8 cellular contexts compared by ENCODE assay signal in the genomic region with DNA sequence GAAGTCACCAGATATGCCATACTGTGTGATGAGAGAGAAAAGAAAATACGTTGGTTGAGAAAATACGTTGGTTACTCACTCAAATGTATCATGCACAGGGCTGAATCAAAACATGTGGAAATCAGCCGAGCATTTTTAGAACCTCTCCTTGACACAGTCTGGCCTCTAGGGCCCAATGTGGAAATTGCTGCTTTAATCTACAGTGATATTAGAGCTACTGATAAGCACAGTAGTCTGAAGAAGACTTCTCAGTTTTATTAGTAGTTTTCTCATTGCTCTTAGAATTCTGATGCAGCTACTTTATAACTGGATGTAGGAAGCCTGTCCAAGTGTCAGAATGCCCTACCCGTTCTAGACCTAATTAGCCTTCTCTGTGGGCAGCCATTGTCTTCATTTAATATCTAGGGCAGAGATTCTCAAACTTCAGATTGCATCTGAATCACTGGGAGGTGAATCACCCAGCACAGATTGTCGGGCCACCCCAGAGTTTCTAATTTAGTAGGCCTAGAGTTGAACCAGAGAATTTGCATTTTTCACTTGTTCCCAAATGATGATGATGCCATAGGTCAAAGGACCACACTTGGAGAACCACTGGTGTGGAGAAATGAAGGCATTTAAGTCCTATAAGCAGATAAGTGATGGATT.
DNase-seq lines count a peak whose midpoint lies in the region; ATAC-seq and TF ChIP-seq lines count a peak whose summit lies in the region.

No MANE protein-coding gene starts in this region.

- no peaks in the 10 kb centered on the region for H4K20me1 ChIP-seq in fibroblast of lung (ENCODE audit: control insufficient read depth, extremely low read depth, insufficient read depth, low read length)

- H3K27me3 ChIP-seq in right atrium auricular region: no peaks in the 10 kb centered on the region
- no peaks in the 10 kb centered on the region for H3K27me3 ChIP-seq in fibroblast of lung (ENCODE audit: control insufficient read depth, insufficient read depth, low read length)

- DNase-seq in Right ventricle myocardium superior (no peak), right atrium auricular region (ENCODE audit: low spot score) (no peak), HT-29 (ENCODE audit: low spot score) (peak; percentile 17), fibroblast of lung (ENCODE audit: low read depth in 2 of 2) (peak; percentile 24 to 73), DMS114 treated with DMSO at 0.1 percent for 48 hours (lab: John Stamatoyannopoulos, UW; ENCODE audit: unreplicated experiment) (no peak), NCI-H774 (lab: John Stamatoyannopoulos, UW) (no peak), inferior parietal cortex (ENCODE audit: extremely low spot score) (no peak)
- peak; percentile 18 for DNase-seq in stimulated activated naive CD8-positive, alpha-beta T cell treated with anti-CD3 and anti-CD28 coated beads, Interleukin-15, Interleukin-2, amounts not matched to agents 100 U/mL and 50 U/mL, for 24 hours

- intact Hi-C loops in Right ventricle myocardium superior (cut with DNase I): no loop called here

- no peak overlapping the region for H3K4me2 ChIP-seq in fibroblast of lung (ENCODE audit: extremely low read depth, insufficient read depth, low read length)

- H3K27ac ChIP-seq in right atrium auricular region (no peak overlapping the region), fibroblast of lung (ENCODE audit: insufficient read depth, low read length) (no peak overlapping the region)

- no peaks in the 10 kb centered on the region for H3K9me3 ChIP-seq in right atrium auricular region
- H3K9me3 ChIP-seq in fibroblast of lung (ENCODE audit: control insufficient read depth, insufficient read depth, low read depth, low read length): no peaks in the 10 kb centered on the region

- no peak overlapping the region for H2AFZ ChIP-seq in fibroblast of lung (ENCODE audit: low read length)

- H3K9ac ChIP-seq in fibroblast of lung (ENCODE audit: insufficient read depth, low read length): no peak overlapping the region

- H3K4me3 ChIP-seq in right atrium auricular region: no peak overlapping the region
- no peak overlapping the region for H3K4me3 ChIP-seq in fibroblast of lung (replicated peaks in 1 of 4; ENCODE audit: control extremely low read depth in 1 of 4, insufficient read depth in 1 of 4, low read depth in 3 of 4, low read length in 4 of 4)

- TF ChIP-seq CTCF in right atrium auricular region (IDR thresholded peaks at IDR 0.05) (peak in 1 of 2 donors; percentile 40), fibroblast of lung (conservative IDR thresholded peaks at IDR 0.05 in 1 of 2, IDR thresholded peaks at IDR 0.05 in 1 of 2; ENCODE audit: low read depth in 1 of 2, low read length in 2 of 2) (peak in 1 of 2 donors; percentile 11)

- ATAC-seq in Right ventricle myocardium superior (ENCODE audit: poor library complexity): peak; percentile 64
- peak; percentile 92 for ATAC-seq in stimulated activated naive CD8-positive, alpha-beta T cell treated with anti-CD3 and anti-CD28 coated beads, Interleukin-15, Interleukin-2, amounts not matched to agents 100 U/mL and 50 U/mL, for 24 hours

- H3K36me3 ChIP-seq in right atrium auricular region (no peaks in the 10 kb centered on the region), fibroblast of lung (ENCODE audit: control insufficient read depth, insufficient read depth, low read length) (no peaks in the 10 kb centered on the region)

- peaks cover 0 to 11% of the 10 kb centered on the region in 2 donors for H3K4me1 ChIP-seq in right atrium auricular region
- peaks cover 4% of the 10 kb centered on the region for H3K4me1 ChIP-seq in fibroblast of lung (ENCODE audit: control insufficient read depth, extremely low read depth, insufficient read depth, low read length)

- H3K79me2 ChIP-seq in fibroblast of lung (ENCODE audit: control insufficient read depth, insufficient read depth, low read length): no peaks in the 10 kb centered on the region

Comparison
In these comparisons a context has a peak if more than half of its experiments do, and no peak if none do; other contexts are left out.
1. DNase-seq: peak in HT-29 (single experiment), fibroblast of lung (2 of 2) and stimulated activated naive CD8-positive, alpha-beta T cell treated with anti-CD3 and anti-CD28 coated beads, Interleukin-15, Interleukin-2, amounts not matched to agents 100 U/mL and 50 U/mL, for 24 hours (single experiment); none in Right ventricle myocardium superior (single experiment), right atrium auricular region (single experiment), DMS114 treated with DMSO at 0.1 percent for 48 hours (single experiment), NCI-H774 (single experiment) and inferior parietal cortex (single experiment).